8 cellular contexts compared by ENCODE assay signal in genomic region chr19:31350693-31351211, GRCh38. TPM values are rescaled to one million over a fixed set of nuclear protein-coding genes. Genes with fewer than 3 reads are reported as not detected.
DNase-seq lines count a peak whose midpoint lies in the region; ATAC-seq and TF ChIP-seq lines count a peak whose summit lies in the region.

No MANE protein-coding gene starts in this region.

- H2BK5ac ChIP-seq in IMR-90 (ENCODE audit: low read depth, low read length, poor library complexity, severe bottlenecking) = peak overlapping the region; percentile 91

- H3K9me3 ChIP-seq in IMR-90 (ENCODE audit: control insufficient read depth, insufficient read depth, low read length) = no peaks in the 10 kb centered on the region
- H3K9me3 ChIP-seq in neuron (ENCODE audit: low read length) = peaks cover 5% of the 10 kb centered on the region

- peaks cover 25 to 26% of the 10 kb centered on the region in 2 donors for H3K36me3 Mint-ChIP-seq in CD14-positive monocyte
- peaks cover 6 to 17% of the 10 kb centered on the region in 2 donors for H3K36me3 Mint-ChIP-seq in activated naive CD4-positive, alpha-beta T cell treated with anti-CD3 and anti-CD28 coated beads, Interleukin-2, amount 50 U/mL, for 72 hours

- no peak overlapping the region for H2BK15ac ChIP-seq in IMR-90 (ENCODE audit: low read depth, low read length)

- H3K4me3 Mint-ChIP-seq in CD14-positive monocyte = peak overlapping the region; percentile 93 to 97

- peak overlapping the region; percentile 85 for H2AK9ac ChIP-seq in IMR-90 (replicated peaks; ENCODE audit: low read depth, low read length, poor library complexity)

- BruUV-seq in IMR-90 (replicated peaks; lab: Mats Ljungman, UMichigan) = no TSS peak

- H3K27ac ChIP-seq in IMR-90 (ENCODE audit: insufficient read depth, low read length) = peak overlapping the region; percentile 93

- H2AK5ac ChIP-seq in IMR-90 (ENCODE audit: low read depth, low read length) = no peak overlapping the region

- peaks cover 29% of the 10 kb centered on the region for H4K20me1 ChIP-seq in IMR-90 (ENCODE audit: insufficient read depth, low read length)

- ATAC-seq in IMR-90 (ENCODE audit: low read depth) = peak; percentile 19
- peak; percentile 27 to 34 for ATAC-seq in activated naive CD4-positive, alpha-beta T cell treated with anti-CD3 and anti-CD28 coated beads, Interleukin-2, amount 50 U/mL, for 72 hours
- ATAC-seq in GM18498 (IDR thresholded peaks at IDR 0.05; ENCODE audit: unreplicated experiment) = no peak

- peaks cover 8% of the 10 kb centered on the region for H3K9me1 ChIP-seq in IMR-90 (ENCODE audit: insufficient read depth, low read length)

- H4K8ac ChIP-seq in IMR-90 (ENCODE audit: low read depth in 2 of 2, low read length in 2 of 2) = peak overlapping the region; percentile 38 to 54; a peak in 2 of 4 replicates

- H3K4me1 ChIP-seq in IMR-90 (ENCODE audit: control insufficient read depth, insufficient read depth, low read length) (peaks cover 9% of the 10 kb centered on the region), neuron (ENCODE audit: insufficient read depth, low read length) (peaks cover 3% of the 10 kb centered on the region)

- H3K4me3 ChIP-seq in IMR-90 (ENCODE audit: insufficient read depth, low read depth, low read length) (peak overlapping the region; percentile 93), neuron (ENCODE audit: low read length) (peak overlapping the region; percentile 55)

- in situ Hi-C loops in IMR-90 (cut with MboI; ENCODE audit: low sequenced_read_pairs) = no loop called here

- H3K18ac ChIP-seq in IMR-90 (ENCODE audit: low read depth, low read length) = peak overlapping the region; percentile 78

- peak overlapping the region; percentile 50 for H3K14ac ChIP-seq in IMR-90 (replicated peaks; ENCODE audit: low read depth, low read length)

- dilution Hi-C loops in IMR-90 (cut with HindIII; ENCODE audit: low sequenced_read_pairs, unreplicated experiment) = no loop called here

- H3K27me3 Mint-ChIP-seq in CD14-positive monocyte (ENCODE audit: low read depth in 3 of 3) = peaks cover 48 to 67% (median 54%) of the 10 kb centered on the region in 3 donors

- CTCF ChIA-PET in IMR-90 (lab: Yijun Ruan, JAX) = interaction anchor here (0.7 kb wide), 1 partner anchor 70 kb away, joined by 3 read pairs; no protein-coding TSS in a partner anchor

- peak overlapping the region; percentile 53; the same call in 1 of the 2 replicates for H2BK120ac ChIP-seq in IMR-90 (ENCODE audit: low read depth, low read length)

- 0 out of 2 replicates have a peak, but pooled peaks have one; percentile 8 for TF ChIP-seq POLR2A in IMR-90 (IDR thresholded peaks at IDR 0.05; ENCODE audit: low read depth, low read length)

- DNase-seq in CD14-positive monocyte (ENCODE audit: low spot score) = no peak
- peak; percentile 56 for DNase-seq in IMR-90
- DNase-seq in activated naive CD4-positive, alpha-beta T cell treated with anti-CD3 and anti-CD28 coated beads, Interleukin-2, amount 50 U/mL, for 72 hours (ENCODE audit: low spot score in 2 of 2) = peak in 1 of 2 donors; percentile 38
- DNase-seq in head of caudate nucleus = peak in 36 of 42 donors; percentile 30 to 82 (median 62)
- DNase-seq in effector CD4-positive, alpha-beta T cell = no peak
- no peak for DNase-seq in RPMI8226

- TF ChIP-seq CTCF in CD14-positive monocyte (IDR thresholded peaks at IDR 0.05) = no peak
- TF ChIP-seq CTCF in IMR-90 (conservative IDR thresholded peaks at IDR 0.05; ENCODE audit: low read depth, low read length) = no peak

- peaks cover 0 to 28% (median 15%) of the 10 kb centered on the region in 7 donors for H3K9me3 Mint-ChIP-seq in CD14-positive monocyte
- no peaks in the 10 kb centered on the region for H3K9me3 Mint-ChIP-seq in activated naive CD4-positive, alpha-beta T cell treated with anti-CD3 and anti-CD28 coated beads, Interleukin-2, amount 50 U/mL, for 72 hours

- peak overlapping the region; percentile 90 for H3K56ac ChIP-seq in IMR-90 (ENCODE audit: extremely low read depth, insufficient read depth, low read length)

- 0 out of 2 replicates have a peak overlapping the region, but pooled peaks have one; percentile 26 for H4K5ac ChIP-seq in IMR-90 (ENCODE audit: low read depth, low read length)

- TF ChIP-seq RAD21 in IMR-90 (IDR thresholded peaks at IDR 0.05; ENCODE audit: low read length) = no peak

- peak overlapping the region; percentile 39 for H3K23ac ChIP-seq in IMR-90 (ENCODE audit: low read depth, low read length)

- H4K91ac ChIP-seq in IMR-90 (ENCODE audit: insufficient read depth, low read depth, low read length) = no peak overlapping the region

- peak overlapping the region in 3 of 7 donors; percentile 51 to 63 (median 54) for H3K27ac Mint-ChIP-seq in CD14-positive monocyte
- no peak overlapping the region for H3K27ac Mint-ChIP-seq in activated naive CD4-positive, alpha-beta T cell treated with anti-CD3 and anti-CD28 coated beads, Interleukin-2, amount 50 U/mL, for 72 hours

- H3K4me1 Mint-ChIP-seq in CD14-positive monocyte = peaks cover 53% of the 10 kb centered on the region

- intact Hi-C loops in CD14-positive monocyte (cut with micrococcal nuclease) = loop anchor here (5.0 to 10.0 kb wide), 5 partner anchors 38 to 1232 kb away; partner anchors contain the start of gene PDCD5 (in 1 of the 2)
- intact Hi-C loops in IMR-90 (cut with micrococcal nuclease) = loop anchor here (2.0 to 5.0 kb wide), 5 partner anchors 58 to 668 kb away; no protein-coding TSS in a partner anchor
- intact Hi-C loops in head of caudate nucleus (cut with DNase I) = no loop called here

- H2BK20ac ChIP-seq in IMR-90 (ENCODE audit: low read depth, low read length) = no peak overlapping the region

- peak overlapping the region; percentile 70 for H3K4ac ChIP-seq in IMR-90 (ENCODE audit: low read depth, low read length)

- peaks cover 27 to 54% of the 10 kb centered on the region in 2 experiments for H3K79me1 ChIP-seq in IMR-90 (ENCODE audit: low read depth in 1 of 2, low read length in 2 of 2)

- peak overlapping the region; percentile 91 for H2AFZ ChIP-seq in IMR-90 (replicated peaks; ENCODE audit: low read length, poor library complexity)
- peak overlapping the region; percentile 99 for H2AFZ ChIP-seq in neuron (ENCODE audit: low read depth, low read length)

- POLR2A ChIA-PET in IMR-90 (lab: Charles Lee; ENCODE audit: unreplicated experiment) = interaction anchor here (0.7 kb wide), 1 partner anchor 10 kb away, joined by 5 read pairs; no protein-coding TSS in a partner anchor

- H3K9ac ChIP-seq in IMR-90 (ENCODE audit: low read depth, low read length) = peak overlapping the region; percentile 84

- H3K27me3 ChIP-seq in IMR-90 (ENCODE audit: control insufficient read depth, insufficient read depth, low read length) (no peaks in the 10 kb centered on the region), neuron (ENCODE audit: insufficient read depth, low read length) (peaks cover 80% of the 10 kb centered on the region)

- WGBS in IMR-90 (ENCODE audit: extremely low coverage in 2 of 2, insufficient read length in 1 of 2), 2 experiments = 0% methylated on average over 28 of the region's 66 CpGs; no CpG with 5 or more reads in 1 of the 2 experiments

- H3K36me3 ChIP-seq in IMR-90 (ENCODE audit: control insufficient read depth, insufficient read depth, low read length) (peaks cover 2% of the 10 kb centered on the region), neuron (ENCODE audit: insufficient read depth, low read length) (no peaks in the 10 kb centered on the region)

- H3K4me2 ChIP-seq in IMR-90 (ENCODE audit: low read depth, low read length) = peak overlapping the region; percentile 95

TF ChIP-seq in IMR-90, 13 proteins besides CTCF, POLR2A, EP300 and RAD21:
- TF ChIP-seq MAFK (IDR thresholded peaks at IDR 0.05; ENCODE audit: low read depth, low read length) (no peak), BHLHE40 (IDR thresholded peaks at IDR 0.05; ENCODE audit: low read depth, low read length) (no peak), MAZ (IDR thresholded peaks at IDR 0.05; ENCODE audit: borderline replicate concordance, low read depth, low read length) (peak; percentile 52; the same call in 1 of the 2 replicates)

RNA-seq across cellular contexts. Expression of gene TSHZ3, which starts 1.5 kb away (rescaled TPM):
- polyA plus RNA-seq in CD14-positive monocyte = 1 to 10 TPM; 2.3 to 3.3 TPM
- 7.8 and 8.1 TPM in 2 replicates for total RNA-seq in IMR-90 (2012; rRNA removed)
- 12.6 and 13.0 TPM in 2 replicates for polyA plus RNA-seq in IMR-90 (2012; rRNA removed)
- polyA plus RNA-seq in IMR-90 (2012; cell fraction: cytosol; rRNA removed) = 5.5 and 10.2 TPM in 2 replicates
- polyA plus RNA-seq in IMR-90 (2012; cell fraction: nucleus; rRNA removed; ENCODE audit: low replicate concordance) = 29.6 and 33.4 TPM in 2 replicates
- total RNA-seq in activated naive CD4-positive, alpha-beta T cell treated with anti-CD3 and anti-CD28 coated beads, Interleukin-2, amount 50 U/mL, for 72 hours = 1 to 10 TPM in 1 of 2 donors, under 1 TPM in 1; 0.27 to 2.9 TPM

Comparison
In these comparisons a context has a peak if more than half of its experiments do, and no peak if none do; other contexts are left out.
1. DNase-seq: peak in IMR-90 (single experiment) and head of caudate nucleus (36 of 42); none in CD14-positive monocyte (single experiment), effector CD4-positive, alpha-beta T cell (single experiment) and RPMI8226 (single experiment).